Comparison of ENCODE assay signal across 20 cellular contexts in genomic region chr7:78363866-78364265, GRCh38.
DNase-seq lines count a peak whose midpoint lies in the region; ATAC-seq, FAIRE-seq and TF ChIP-seq lines count a peak whose summit lies in the region.
"Had no signal": no experiment of that assay in that cellular context is flagged by ENCODE, and none has a peak within 500 bp of the region (broad histone marks: within the 10 kb centered on the region; RNA-seq: fewer than 3 reads in every experiment).

No MANE protein-coding gene starts in this region.

- H3K4me3 ChIP-seq in K562 (no peak overlapping the region), small intestine (ENCODE audit: low read depth in 1 of 2, low read length in 2 of 2) (no peak overlapping the region)
- H3K4me3 ChIP-seq: GM23338 had no signal

- H4K20me1 ChIP-seq in K562 (replicated peaks; ENCODE audit: control insufficient read depth, insufficient read depth, low read length): no peaks in the 10 kb centered on the region

- intact Hi-C loops in K562 (cut with micrococcal nuclease): no loop called here

- no peak for TF ChIP-seq RAD21 in K562 (CRISPR knock-in tag; conservative IDR thresholded peaks at IDR 0.05 in 1 of 2, IDR thresholded peaks at IDR 0.05 in 1 of 2)

- POLR2A ChIA-PET in K562 (lab: Yijun Ruan, JAX): interaction anchor here (0.6 to 1.1 kb wide), 2 partner anchors 28 to 951 kb away, joined by 4 to 5 read pairs; no protein-coding TSS in a partner anchor

- TF ChIP-seq POLR2A in K562 (conservative IDR thresholded peaks at IDR 0.05): no peak

- DNase-seq in DMS 273 (lab: John Stamatoyannopoulos, UW; ENCODE audit: unreplicated experiment): peak; percentile 16
- DNase-seq in DMS 273 treated with DMSO at 0.1 percent for 48 hours (lab: John Stamatoyannopoulos, UW): no peak
- peak; percentile 30 for DNase-seq in OCI-M1 (lab: John Stamatoyannopoulos, UW)
- peak in 1 of 4 experiments; percentile 2 for DNase-seq in K562 (ENCODE audit: extremely low read depth in 1 of 4, low spot score in 3 of 4)
- DNase-seq in HCEC 1CT: no peak
- no peak for DNase-seq in activated T-cell treated with anti-CD3 and anti-CD28 coated beads, Interleukin-2, amount 50 U/mL, for 48 hours
- DNase-seq in small intestine: no peak
- DNase-seq: BE2C; Caco-2; CD4-positive, CD25-positive, alpha-beta regulatory T cell; GF-D8; NCI-H1092; NCI-H1436 treated with DMSO at 0.1 percent for 48 hours; NCI-H2029; NCI-H345; NCI-H748 treated with DMSO at 0.1 percent for 48 hours had no signal

- no TSS peak for BruUV-seq in K562 (replicated peaks; lab: Mats Ljungman, UMichigan)

- TF ChIP-seq CTCF in K562 (IDR thresholded peaks at IDR 0.05 in 2 of 3, conservative IDR thresholded peaks at IDR 0.05 in 1 of 3; ENCODE audit: insufficient read depth in 2 of 3, low read depth in 1 of 3, low read length in 3 of 3): no peak

- H3K27ac ChIP-seq in K562 (ENCODE audit: extremely low read depth, low read depth, low read length) (no peak overlapping the region), small intestine (ENCODE audit: low read depth in 1 of 2, low read length in 1 of 2) (no peak overlapping the region)
- H3K27ac ChIP-seq: 22Rv1 had no signal

- H3K27me3 ChIP-seq in K562 (ENCODE audit: control insufficient read depth in 2 of 2, insufficient read depth in 2 of 2, low read length in 2 of 2): no peaks in the 10 kb centered on the region
- H3K27me3 ChIP-seq in small intestine (ENCODE audit: control insufficient read depth in 2 of 2, insufficient read depth in 2 of 2, low read length in 2 of 2): no peaks in the 10 kb centered on the region

- H3K4me1 ChIP-seq in K562 (replicated peaks in 1 of 2; ENCODE audit: control insufficient read depth in 2 of 2, insufficient read depth in 2 of 2, low read length in 2 of 2): no peaks in the 10 kb centered on the region
- no peaks in the 10 kb centered on the region for H3K4me1 ChIP-seq in small intestine (ENCODE audit: control insufficient read depth in 2 of 2, insufficient read depth in 1 of 2, low read depth in 1 of 2, low read length in 1 of 2)
- H3K4me1 ChIP-seq: BE2C, Caco-2 had no signal

- in situ Hi-C loops in K562 (cut with MboI): no loop called here

- CTCF ChIA-PET in K562 (lab: Yijun Ruan, JAX; ENCODE audit: low intra/inter-chr PET ratio): no interaction called here

- no peak overlapping the region for H3K9ac ChIP-seq in K562 (ENCODE audit: insufficient read depth in 1 of 2, low read depth in 2 of 2, low read length in 2 of 2)

- no peaks in the 10 kb centered on the region for H3K9me1 ChIP-seq in K562 (ENCODE audit: control insufficient read depth, insufficient read depth, low read length)

- H3K9me3 ChIP-seq in K562 (replicated peaks; ENCODE audit: control insufficient read depth, insufficient read depth, low read depth, low read length) (no peaks in the 10 kb centered on the region), small intestine (ENCODE audit: control insufficient read depth, low read depth) (no peaks in the 10 kb centered on the region)
- H3K9me3 ChIP-seq: BE2C, Caco-2 had no signal

- no peak for TF ChIP-seq EP300 in K562 (IDR thresholded peaks at IDR 0.05; ENCODE audit: low read length)

- 2% methylated on average over 4 of the region's 4 CpGs for WGBS in K562 (ENCODE audit: insufficient coverage, low coverage, missing lambda C conversion rate)
- 55 to 74% (median 72%) methylated on average over 4 of the region's 4 CpGs for WGBS in small intestine, 3 donors

- no peak for FAIRE-seq in K562 (lab: Jason Lieb, UNC)
- FAIRE-seq in small intestine (lab: Jason Lieb, UNC): no peak

- ATAC-seq in K562 (peak; percentile 63; the same call in 2 of the 3 replicates), HG03159 (IDR thresholded peaks at IDR 0.05; ENCODE audit: unreplicated experiment) (no peak)
- ATAC-seq: GM23338, Right ventricle myocardium inferior had no signal

- H2AFZ ChIP-seq in K562 (ENCODE audit: low read depth, low read length): no peak overlapping the region
- H2AFZ ChIP-seq: GM23338 had no signal

- no peaks in the 10 kb centered on the region for H3K79me2 ChIP-seq in K562 (ENCODE audit: control insufficient read depth, insufficient read depth, low read length)

- H3K36me3 ChIP-seq in K562 (ENCODE audit: control insufficient read depth, insufficient read depth, low read length) (no peaks in the 10 kb centered on the region), small intestine (ENCODE audit: control insufficient read depth in 2 of 2, insufficient read depth in 2 of 2, low read length in 2 of 2) (no peaks in the 10 kb centered on the region)
- H3K36me3 ChIP-seq: BE2C had no signal

- H3K4me2 ChIP-seq in K562 (ENCODE audit: insufficient read depth, low read length): no peak overlapping the region
- H3K4me2 ChIP-seq: GM23338 had no signal

TF ChIP-seq in K562, 482 proteins besides CTCF, POLR2A, EP300 and RAD21:
- TF ChIP-seq STAG1 (CRISPR knock-in tag; IDR thresholded peaks at IDR 0.05; ENCODE audit: borderline replicate concordance) (no peak), THRA (IDR thresholded peaks at IDR 0.05) (no peak), ZBTB43 (CRISPR knock-in tag; IDR thresholded peaks at IDR 0.05) (no peak), CBX1 (IDR thresholded peaks at IDR 0.05; ENCODE audit: low read depth) (no peak), ZNF764 (CRISPR knock-in tag; IDR thresholded peaks at IDR 0.05; ENCODE audit: low read depth) (no peak), ZNF431 (CRISPR knock-in tag; IDR thresholded peaks at IDR 0.05) (no peak), ZBTB1 (CRISPR knock-in tag; IDR thresholded peaks at IDR 0.05; ENCODE audit: borderline replicate concordance, low read depth) (no peak), TFAP4 (CRISPR knock-in tag; IDR thresholded peaks at IDR 0.05; ENCODE audit: borderline replicate concordance) (no peak), HMG20B (CRISPR knock-in tag; IDR thresholded peaks at IDR 0.05) (no peak), GATA2 (CRISPR knock-in tag; IDR thresholded peaks at IDR 0.05) (no peak), MTA3 (IDR thresholded peaks at IDR 0.05; ENCODE audit: borderline replicate concordance) (no peak), ZNF695 (CRISPR knock-in tag; IDR thresholded peaks at IDR 0.05) (no peak)

Comparison
In these comparisons a context has a peak if more than half of its experiments do, and no peak if none do; other contexts are left out.
1. DNase-seq: peak in DMS 273 (single experiment) and OCI-M1 (single experiment); none in DMS 273 treated with DMSO at 0.1 percent for 48 hours (single experiment), HCEC 1CT (single experiment), activated T-cell treated with anti-CD3 and anti-CD28 coated beads, Interleukin-2, amount 50 U/mL, for 48 hours (0 of 2) and small intestine (single experiment).